Comparison of ENCODE assay signal across 8 cellular contexts in the genomic region with DNA sequence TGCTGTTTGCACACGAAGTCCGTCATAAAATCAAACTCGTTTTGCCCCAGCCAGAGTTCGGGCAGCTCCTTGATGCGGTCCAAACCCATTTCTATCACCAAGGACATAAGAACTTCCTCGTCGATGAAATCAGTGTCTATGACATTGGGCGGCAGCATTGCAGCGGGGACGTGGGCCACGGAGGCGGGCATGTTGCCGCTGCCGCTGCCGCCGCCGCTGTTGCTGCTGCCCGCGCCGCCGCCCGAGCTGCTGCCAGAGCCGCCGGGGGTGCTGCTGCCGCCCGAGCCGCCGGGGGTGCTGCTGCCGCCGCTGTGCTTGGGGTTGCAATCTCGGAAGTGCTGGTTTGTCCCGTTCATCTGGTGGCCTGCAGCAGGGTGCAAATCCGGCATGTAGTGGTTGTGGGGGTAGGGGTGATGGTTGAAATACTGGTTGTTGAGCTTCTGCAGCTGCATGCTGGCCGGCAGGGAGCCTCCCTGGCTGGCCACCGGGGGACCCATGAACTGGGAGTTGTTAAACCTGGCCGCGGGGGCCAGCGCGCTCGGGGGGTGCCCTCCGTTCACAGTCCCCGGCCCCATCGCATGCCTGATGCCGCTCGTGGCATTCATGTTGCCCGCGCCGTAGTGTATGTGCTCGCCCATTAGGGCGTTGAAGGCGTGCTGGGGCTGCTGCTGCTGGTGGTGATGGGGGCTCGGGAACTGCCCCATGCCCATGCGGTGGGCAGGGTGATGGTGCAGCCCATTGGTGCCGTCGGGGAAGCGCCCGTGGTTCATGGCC. TPM values are rescaled to one million over a fixed set of nuclear protein-coding genes. Genes with fewer than 3 reads are reported as not detected.
DNase-seq lines count a peak whose midpoint lies in the region; ATAC-seq, FAIRE-seq and TF ChIP-seq lines count a peak whose summit lies in the region.

No MANE protein-coding gene starts in this region.

- intact Hi-C loops in testis (cut with DNase I; ENCODE audit: low total_unique reads) = no loop called here

- FAIRE-seq in RCC 7860 (lab: Jason Lieb, UNC) = no peak

- H3K9me3 ChIP-seq in testis = no peaks in the 10 kb centered on the region

- peak overlapping the region; percentile 96 for H3K4me3 ChIP-seq in testis

- peak; percentile 19 for ATAC-seq in GM19023 (IDR thresholded peaks at IDR 0.05; ENCODE audit: unreplicated experiment)
- peak; percentile 28 for ATAC-seq in HG03432 (IDR thresholded peaks at IDR 0.05; ENCODE audit: unreplicated experiment)
- peak; percentile 47 for ATAC-seq in foreskin keratinocyte

- H3K27me3 ChIP-seq in foreskin keratinocyte (no peaks in the 10 kb centered on the region), testis (no peaks in the 10 kb centered on the region)

- 1% methylated on average over 33 to 36 of the region's 57 CpGs for WGBS in testis, 2 donors

- H3K4me1 ChIP-seq in foreskin keratinocyte (peaks cover 7% of the 10 kb centered on the region), testis (peaks cover 21% of the 10 kb centered on the region)

- H3K27ac ChIP-seq in foreskin keratinocyte = peak overlapping the region; percentile 21
- peak overlapping the region; percentile 93 to 96 for H3K27ac ChIP-seq in testis

- DNase-seq in Ammon's horn (ENCODE audit: low spot score) (peak; percentile 90), RCC 7860 (ENCODE audit: low spot score) (peak; percentile 20), activated gamma-delta T cell (lab: John Stamatoyannopoulos, UW) (peak; percentile 60), foreskin keratinocyte (peak; percentile 23 to 55), occipital lobe (lab: John Stamatoyannopoulos, UW) (peak; percentile 51), testis (peak; percentile 53)

- TF ChIP-seq POLR2A in testis (IDR thresholded peaks at IDR 0.05) = no peak

- H3K36me3 ChIP-seq in testis (ENCODE audit: low read depth, missing control alignments) = no peaks in the 10 kb centered on the region

- peak; percentile 70 for TF ChIP-seq CTCF in foreskin keratinocyte (conservative IDR thresholded peaks at IDR 0.05)
- no peak for TF ChIP-seq CTCF in testis (IDR thresholded peaks at IDR 0.05)

RNA-seq across cellular contexts. Expression of a gene that starts 1.1 kb away (rescaled TPM):
- total RNA-seq in foreskin keratinocyte = 9.8 and 13.8 TPM in 2 replicates
- 7.9 and 11.0 TPM in 2 replicates for polyA plus RNA-seq in foreskin keratinocyte
- 33.1 TPM for total RNA-seq in occipital lobe
- total RNA-seq in testis = 100 to 1,000 TPM in 1 of 2 donors, 10 to 100 TPM in 1; 70.2 to 115 TPM
- 65.2 TPM for polyA plus RNA-seq in testis (ENCODE audit: insufficient read depth, low read depth, low replicate concordance)

Comparison
In these comparisons a context has a peak if more than half of its experiments do, and no peak if none do; other contexts are left out.
1. Peak in every context shown above with its lines: DNase-seq, ATAC-seq, H3K4me3 ChIP-seq and H3K27ac ChIP-seq.
2. DNase-seq: peak in every context shown above with its lines; median percentile 90 in Ammon's horn; 60 in activated gamma-delta T cell; 53 in testis; 51 in occipital lobe; 39 in foreskin keratinocyte; 20 in RCC 7860.